Comparison of ENCODE assay signal across 8 cellular contexts in the genomic region with DNA sequence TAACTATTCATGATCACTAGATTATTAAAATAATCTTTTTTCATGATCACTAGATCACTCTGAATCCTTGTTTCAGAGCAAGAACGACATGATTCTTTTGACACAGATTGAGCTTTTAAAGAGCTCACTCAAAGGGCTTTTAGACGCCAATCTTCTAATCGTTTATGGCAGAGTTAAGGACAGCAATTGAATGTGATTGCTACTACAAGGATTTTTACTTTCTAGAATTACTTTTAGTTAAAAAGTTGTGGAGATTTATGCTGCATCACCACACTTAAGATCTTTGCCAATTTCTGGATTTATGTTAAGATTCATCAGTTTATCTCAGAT. TPM values are rescaled to one million over a fixed set of nuclear protein-coding genes. Genes with fewer than 3 reads are reported as not detected.
A peak's percentile ranks its signal among the peaks of the same experiment; 100 is the strongest.
DNase-seq lines count a peak whose midpoint lies in the region; ATAC-seq and TF ChIP-seq lines count a peak whose summit lies in the region.

No MANE protein-coding gene starts in this region.

- peaks cover 52% of the 10 kb centered on the region for H3K36me3 Mint-ChIP-seq in CD8-positive, alpha-beta T cell
- peaks cover 67% of the 10 kb centered on the region for H3K36me3 Mint-ChIP-seq in activated naive CD8-positive, alpha-beta T cell treated with anti-CD3 and anti-CD28 coated beads, Interleukin-2, amount 50 U/mL, for 24 hours (ENCODE audit: low read depth)
- H3K36me3 Mint-ChIP-seq in mesothelial cell of epicardium = peaks cover 11% of the 10 kb centered on the region

- TF ChIP-seq CTCF in CD8-positive, alpha-beta T cell (IDR thresholded peaks at IDR 0.05) = no peak
- TF ChIP-seq CTCF in mesothelial cell of epicardium (IDR thresholded peaks at IDR 0.05; ENCODE audit: unreplicated experiment) = no peak
- no peak for TF ChIP-seq CTCF in left lung (IDR thresholded peaks at IDR 0.05)

- H3K4me1 ChIP-seq in CD8-positive, alpha-beta T cell (ENCODE audit: insufficient read depth, low read length) = peaks cover 21% of the 10 kb centered on the region
- H3K4me1 ChIP-seq in HUES6 (ENCODE audit: control insufficient read depth, insufficient read depth, low read length) = peaks cover 6% of the 10 kb centered on the region; the same call in 1 of the 2 replicates
- H3K4me1 ChIP-seq in left lung = peaks cover 13 to 28% of the 10 kb centered on the region in 2 donors

- intact Hi-C loops in CD8-positive, alpha-beta T cell (cut with DNase I, micrococcal nuclease) = loop anchor here (2.0 to 5.0 kb wide), 2 partner anchors 35 to 183 kb away; partner anchors contain the start of gene RFXAP (in 1 of the 2)
- intact Hi-C loops in left lung (cut with DNase I) = no loop called here

- no peaks in the 10 kb centered on the region for H3K9me3 ChIP-seq in CD8-positive, alpha-beta T cell (ENCODE audit: low read length)
- H3K9me3 ChIP-seq in HUES6 (ENCODE audit: control insufficient read depth, insufficient read depth, low read depth, low read length) = no peaks in the 10 kb centered on the region
- no peaks in the 10 kb centered on the region for H3K9me3 ChIP-seq in left lung

- no peaks in the 10 kb centered on the region for H3K27me3 Mint-ChIP-seq in CD8-positive, alpha-beta T cell (ENCODE audit: low read depth)
- H3K27me3 Mint-ChIP-seq in activated naive CD8-positive, alpha-beta T cell treated with anti-CD3 and anti-CD28 coated beads, Interleukin-2, amount 50 U/mL, for 24 hours = no peaks in the 10 kb centered on the region
- no peaks in the 10 kb centered on the region for H3K27me3 Mint-ChIP-seq in mesothelial cell of epicardium (ENCODE audit: low read depth)

- no peak overlapping the region for H3K27ac ChIP-seq in CD8-positive, alpha-beta T cell (ENCODE audit: low read depth, low read length)
- H3K27ac ChIP-seq in HUES6 (ENCODE audit: low read depth, low read length) (peak overlapping the region; percentile 95; the same call in 1 of the 2 replicates), left lung (no peak overlapping the region)

- H3K4me3 Mint-ChIP-seq in CD8-positive, alpha-beta T cell = peak overlapping the region; percentile 98
- peak overlapping the region; percentile 99 for H3K4me3 Mint-ChIP-seq in activated naive CD8-positive, alpha-beta T cell treated with anti-CD3 and anti-CD28 coated beads, Interleukin-2, amount 50 U/mL, for 24 hours
- H3K4me3 Mint-ChIP-seq in mesothelial cell of epicardium = peak overlapping the region; percentile 100

- POLR2A ChIA-PET in CD8-positive, alpha-beta T cell (lab: Charles Lee) = no interaction called here

- CTCF ChIA-PET in CD8-positive, alpha-beta T cell (lab: Charles Lee) = interaction anchor here (1.3 kb wide), 1 partner anchor 10 kb away, joined by 3 read pairs; no protein-coding TSS in a partner anchor

- H3K9me3 Mint-ChIP-seq in CD8-positive, alpha-beta T cell = no peaks in the 10 kb centered on the region
- no peaks in the 10 kb centered on the region for H3K9me3 Mint-ChIP-seq in activated naive CD8-positive, alpha-beta T cell treated with anti-CD3 and anti-CD28 coated beads, Interleukin-2, amount 50 U/mL, for 24 hours
- no peaks in the 10 kb centered on the region for H3K9me3 Mint-ChIP-seq in mesothelial cell of epicardium

- H3K27me3 ChIP-seq in CD8-positive, alpha-beta T cell (ENCODE audit: insufficient read depth, low read length) = no peaks in the 10 kb centered on the region
- no peaks in the 10 kb centered on the region for H3K27me3 ChIP-seq in HUES6 (ENCODE audit: control insufficient read depth, insufficient read depth, low read length)
- H3K27me3 ChIP-seq in left lung = no peaks in the 10 kb centered on the region

- H3K27ac Mint-ChIP-seq in CD8-positive, alpha-beta T cell = peak overlapping the region; percentile 100
- peak overlapping the region; percentile 99 for H3K27ac Mint-ChIP-seq in activated naive CD8-positive, alpha-beta T cell treated with anti-CD3 and anti-CD28 coated beads, Interleukin-2, amount 50 U/mL, for 24 hours
- peak overlapping the region; percentile 100 for H3K27ac Mint-ChIP-seq in mesothelial cell of epicardium

- peak overlapping the region; percentile 100 for H3K9ac ChIP-seq in HUES6 (ENCODE audit: low read length)

- ATAC-seq in CD8-positive, alpha-beta T cell = no peak
- ATAC-seq in activated naive CD8-positive, alpha-beta T cell treated with anti-CD3 and anti-CD28 coated beads, Interleukin-2, amount 50 U/mL, for 24 hours = no peak
- ATAC-seq in left lung (no peak), GM21717 (IDR thresholded peaks at IDR 0.05; ENCODE audit: unreplicated experiment) (no peak)

- H3K4me3 ChIP-seq in CD8-positive, alpha-beta T cell (ENCODE audit: low read depth, low read length) = no peak overlapping the region
- H3K4me3 ChIP-seq in HUES6 (ENCODE audit: low read depth, low read length) (peak overlapping the region; percentile 99), left lung (peak overlapping the region in 1 of 2 donors; percentile 89)

- H3K36me3 ChIP-seq in CD8-positive, alpha-beta T cell (ENCODE audit: insufficient read depth, low read length) = peaks cover 13% of the 10 kb centered on the region
- H3K36me3 ChIP-seq in HUES6 (ENCODE audit: control insufficient read depth, insufficient read depth, low read length) (peaks cover 42% of the 10 kb centered on the region), left lung (peaks cover 0 to 40% of the 10 kb centered on the region in 2 donors)

- DNase-seq in CD8-positive, alpha-beta T cell = no peak
- DNase-seq in activated naive CD8-positive, alpha-beta T cell treated with anti-CD3 and anti-CD28 coated beads, Interleukin-2, amount 50 U/mL, for 24 hours = no peak
- DNase-seq in mesothelial cell of epicardium (ENCODE audit: low spot score in 2 of 2, unreplicated experiment in 2 of 2) = no peak
- DNase-seq in left lung = no peak
- no peak for DNase-seq in MV-4-11 (lab: John Stamatoyannopoulos, UW)
- DNase-seq in amniotic stem cell (lab: John Stamatoyannopoulos, UW) = no peak

- H3K4me1 Mint-ChIP-seq in CD8-positive, alpha-beta T cell (ENCODE audit: low read depth) = peaks cover 33% of the 10 kb centered on the region
- peaks cover 49% of the 10 kb centered on the region for H3K4me1 Mint-ChIP-seq in activated naive CD8-positive, alpha-beta T cell treated with anti-CD3 and anti-CD28 coated beads, Interleukin-2, amount 50 U/mL, for 24 hours
- H3K4me1 Mint-ChIP-seq in mesothelial cell of epicardium = peaks cover 27% of the 10 kb centered on the region

RNA-seq across cellular contexts. Expression of gene EXOSC8, which starts 1.3 kb away (rescaled TPM):
- 10 to 100 TPM; 41.4 to 43.7 TPM for total RNA-seq in CD8-positive, alpha-beta T cell
- 47.6 to 55.7 TPM (median 51.0 TPM) in 3 replicates for total RNA-seq in mesothelial cell of epicardium
- 10 to 100 TPM; 21.5 to 38.5 TPM for total RNA-seq in left lung

RNA-seq across cellular contexts. Expression of gene ALG5, which starts 2.7 kb away (rescaled TPM):
- total RNA-seq in CD8-positive, alpha-beta T cell = 10 to 100 TPM; 17.8 to 20.7 TPM
- 27.1 to 30.7 TPM (median 27.2 TPM) in 3 replicates for total RNA-seq in mesothelial cell of epicardium
- total RNA-seq in left lung = 10 to 100 TPM; 36.5 to 42.7 TPM

RNA-seq across cellular contexts. Expression of gene SUPT20H, which starts 57.6 kb away (rescaled TPM):
- total RNA-seq in CD8-positive, alpha-beta T cell = 10 to 100 TPM; 53.0 to 55.0 TPM
- total RNA-seq in mesothelial cell of epicardium (90.8 to 99.6 TPM (median 97.8 TPM) in 3 replicates), left lung (10 to 100 TPM; 51.2 to 58.3 TPM)

Comparison
In these comparisons a context has a peak if more than half of its experiments do, and no peak if none do; other contexts are left out.
1. intact Hi-C loops: an anchor here in CD8-positive, alpha-beta T cell (2.0 to 5.0 kb wide); none called in left lung.